ENCODE assay signal across 8 cellular contexts in the genomic region with DNA sequence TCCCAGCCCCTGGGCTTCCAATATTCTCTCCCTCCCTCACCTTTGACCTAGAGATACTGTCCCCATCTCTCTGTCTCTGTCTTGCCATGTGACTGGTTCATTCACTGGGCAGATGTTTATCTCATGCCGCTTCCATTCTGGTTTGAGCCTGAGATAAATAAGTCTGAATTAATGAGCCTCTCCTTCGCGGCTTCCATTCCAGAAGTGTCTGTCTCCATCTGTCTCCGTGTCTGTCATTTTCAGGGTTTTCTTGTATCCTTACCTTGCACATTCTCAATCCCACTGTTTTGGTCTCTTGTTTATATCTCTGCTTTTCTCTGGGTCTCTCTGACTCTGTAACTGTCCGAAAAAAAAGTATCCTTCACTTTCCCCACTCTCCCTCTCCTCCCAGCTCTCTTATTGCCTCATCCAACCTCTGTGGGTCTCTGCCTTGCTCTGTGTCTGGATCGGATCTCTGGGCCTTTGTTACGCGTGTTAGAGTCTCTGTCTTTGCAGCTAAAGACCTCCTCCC. TPM values are rescaled to one million over a fixed set of nuclear protein-coding genes. Genes with fewer than 3 reads are reported as not detected.
A peak's percentile ranks its signal among the peaks of the same experiment; 100 is the strongest.
DNase-seq lines count a peak whose midpoint lies in the region; ATAC-seq and TF ChIP-seq lines count a peak whose summit lies in the region.

No MANE protein-coding gene starts in this region.

- CTCF ChIA-PET in AG04449 (lab: Yijun Ruan, JAX) (interaction anchor here (1.0 to 1.2 kb wide), 3 partner anchors 10 to 134 kb away, joined by 3 to 4 read pairs (median 3); no protein-coding TSS in a partner anchor), mammary epithelial cell (lab: Charles Lee; ENCODE audit: low non-redundant PET) (interaction anchor here (0.7 kb wide), 1 partner anchor 291 kb away, joined by 3 read pairs; no protein-coding TSS in a partner anchor)

- peak overlapping the region; percentile 75 for H3K4me2 ChIP-seq in mammary epithelial cell (ENCODE audit: insufficient read depth, low read depth, low read length)

- dilution Hi-C loops in mammary epithelial cell (cut with HindIII; ENCODE audit: low sequenced_read_pairs) = no loop called here

- peaks cover 22 to 24% (median 22%) of the 10 kb centered on the region in 3 donors for H3K4me1 Mint-ChIP-seq in IgD-negative memory B cell

- H3K27ac ChIP-seq in mammary epithelial cell (ENCODE audit: insufficient read depth, low read depth, low read length) (peak overlapping the region; percentile 18), muscle layer of colon (ENCODE audit: low read depth, low read length) (peak overlapping the region; percentile 61)

- H3K27me3 ChIP-seq in mammary epithelial cell (ENCODE audit: insufficient read depth, low read length) (no peaks in the 10 kb centered on the region), muscle layer of colon (ENCODE audit: control insufficient read depth in 1 of 2, insufficient read depth in 2 of 2, low read length in 2 of 2) (no peaks in the 10 kb centered on the region)

- peak overlapping the region; percentile 78 to 95 (median 88) for H3K4me3 Mint-ChIP-seq in IgD-negative memory B cell

- H3K4me1 ChIP-seq in mammary epithelial cell (ENCODE audit: insufficient read depth, low read length) (peaks cover 24% of the 10 kb centered on the region), muscle layer of colon (ENCODE audit: insufficient read depth, low read length) (peaks cover 25% of the 10 kb centered on the region)

- no peaks in the 10 kb centered on the region for H3K36me3 ChIP-seq in mammary epithelial cell (ENCODE audit: insufficient read depth, low read length)
- peaks cover 5% of the 10 kb centered on the region for H3K36me3 ChIP-seq in muscle layer of colon (ENCODE audit: insufficient read depth, low read length)

- intact Hi-C loops in mammary epithelial cell (cut with micrococcal nuclease) = no loop called here

- peaks cover 1% of the 10 kb centered on the region for H3K36me3 Mint-ChIP-seq in IgD-negative memory B cell

- peak overlapping the region; percentile 91 to 96 (median 93) for H3K27ac Mint-ChIP-seq in IgD-negative memory B cell

- ATAC-seq in GM21717 (IDR thresholded peaks at IDR 0.05; ENCODE audit: unreplicated experiment) (no peak), HG03571 (IDR thresholded peaks at IDR 0.05; ENCODE audit: unreplicated experiment) (no peak)

- WGBS in mammary epithelial cell (ENCODE audit: low coverage, missing lambda C conversion rate) = 43% methylated on average over 8 of the region's 8 CpGs

- no TSS peak for BruUV-seq in mammary epithelial cell (replicated peaks; lab: Mats Ljungman, UMichigan)

- no peaks in the 10 kb centered on the region for H3K9me3 ChIP-seq in mammary epithelial cell (replicated peaks; ENCODE audit: insufficient read depth, low read length)
- no peaks in the 10 kb centered on the region for H3K9me3 ChIP-seq in muscle layer of colon (ENCODE audit: low read length)

- DNase-seq in AG04449 (ENCODE audit: low read depth, low spot score) (no peak), mammary epithelial cell (no peak), HuH-7 (ENCODE audit: low spot score) (no peak), NCI-H1694 treated with DMSO at 0.1 percent for 48 hours (lab: John Stamatoyannopoulos, UW) (no peak)

- in situ Hi-C loops in mammary epithelial cell (cut with MboI; ENCODE audit: low sequenced_read_pairs in 2 of 2) = no loop called here

- no peak for TF ChIP-seq CTCF in AG04449 (IDR thresholded peaks at IDR 0.05; ENCODE audit: insufficient read depth, low read length, missing control alignments)
- no peak for TF ChIP-seq CTCF in mammary epithelial cell (conservative IDR thresholded peaks at IDR 0.05 in 1 of 2, IDR thresholded peaks at IDR 0.05 in 1 of 2; ENCODE audit: extremely low read depth in 1 of 2, insufficient read depth in 1 of 2, low read depth in 1 of 2, low read length in 2 of 2)

- no peaks in the 10 kb centered on the region for H4K20me1 ChIP-seq in mammary epithelial cell (ENCODE audit: insufficient read depth, low read length)

- peaks cover 16% of the 10 kb centered on the region for H3K79me2 ChIP-seq in mammary epithelial cell (ENCODE audit: insufficient read depth, low read length)

- H3K27me3 Mint-ChIP-seq in IgD-negative memory B cell = no peaks in the 10 kb centered on the region

- peak overlapping the region; percentile 55 for H3K4me3 ChIP-seq in AG04449 (ENCODE audit: low read depth, low read length)
- H3K4me3 ChIP-seq in mammary epithelial cell (replicated peaks in 1 of 3; ENCODE audit: insufficient read depth in 1 of 3, low read depth in 2 of 3, low read length in 3 of 3) = peak overlapping the region; percentile 19 to 29 (median 19)
- H3K4me3 ChIP-seq in muscle layer of colon (ENCODE audit: low read depth in 1 of 2, low read length in 2 of 2) = peak overlapping the region in 1 of 2 donors; percentile 13

- peak overlapping the region; percentile 92 for H2AFZ ChIP-seq in mammary epithelial cell (ENCODE audit: low read depth, low read length)

- POLR2A ChIA-PET in AG04449 (lab: Yijun Ruan, JAX) = interaction anchor here (0.6 to 1.3 kb wide), 6 partner anchors 9 to 1007 kb away, joined by 3 to 17 read pairs (median 4); partner anchors contain the start of gene DBP

- H3K9ac ChIP-seq in mammary epithelial cell (ENCODE audit: insufficient read depth, low read length) = peak overlapping the region; percentile 14
- H3K9ac ChIP-seq in muscle layer of colon (ENCODE audit: low read length) = peak overlapping the region; percentile 10

- H3K9me3 Mint-ChIP-seq in IgD-negative memory B cell = no peaks in the 10 kb centered on the region

RNA-seq across cellular contexts. Expression of gene SPHK2, which starts 4.3 kb away (rescaled TPM):
- 11.0 TPM for polyA plus RNA-seq in IgD-negative memory B cell
- total RNA-seq in mammary epithelial cell = 10 to 100 TPM in 1 of 2 donors, 1 to 10 TPM in 1; 4.0 to 15.7 TPM
- 6.0 TPM for polyA plus RNA-seq in mammary epithelial cell
- polyA minus RNA-seq in mammary epithelial cell = 0.47 TPM

RNA-seq across cellular contexts. Expression of gene RPL18, which starts 4.6 kb away (rescaled TPM):
- 2,549 TPM for polyA plus RNA-seq in IgD-negative memory B cell
- total RNA-seq in mammary epithelial cell = 1,000 to 10,000 TPM; 1,261 to 1,652 TPM
- 2,143 TPM for polyA plus RNA-seq in mammary epithelial cell
- 987 TPM for polyA minus RNA-seq in mammary epithelial cell

RNA-seq across cellular contexts. Expression of gene FAM83E, which starts 8.7 kb away (rescaled TPM):
- not detected for polyA plus RNA-seq in IgD-negative memory B cell
- total RNA-seq in mammary epithelial cell = 1 to 10 TPM in 1 of 2 donors, under 1 TPM in 1; 0.33 to 3.2 TPM
- polyA plus RNA-seq in mammary epithelial cell = 0.07 TPM
- polyA minus RNA-seq in mammary epithelial cell = not detected

RNA-seq across cellular contexts. Expression of gene DBP, which starts 13.6 kb away (rescaled TPM):
- 86.1 TPM for polyA plus RNA-seq in IgD-negative memory B cell
- total RNA-seq in mammary epithelial cell = 1 to 10 TPM in 1 of 2 donors, under 1 TPM in 1; 0.73 to 2.2 TPM
- 0.69 TPM for polyA plus RNA-seq in mammary epithelial cell
- not detected for polyA minus RNA-seq in mammary epithelial cell

RNA-seq across cellular contexts. Expression of gene SPACA4, which starts 17.1 kb away (rescaled TPM):
- polyA plus RNA-seq in IgD-negative memory B cell = not detected
- total RNA-seq in mammary epithelial cell = not detected
- not detected for polyA plus RNA-seq in mammary epithelial cell
- polyA minus RNA-seq in mammary epithelial cell = not detected
